14 cellular contexts compared by ENCODE assay signal in the genomic region with DNA sequence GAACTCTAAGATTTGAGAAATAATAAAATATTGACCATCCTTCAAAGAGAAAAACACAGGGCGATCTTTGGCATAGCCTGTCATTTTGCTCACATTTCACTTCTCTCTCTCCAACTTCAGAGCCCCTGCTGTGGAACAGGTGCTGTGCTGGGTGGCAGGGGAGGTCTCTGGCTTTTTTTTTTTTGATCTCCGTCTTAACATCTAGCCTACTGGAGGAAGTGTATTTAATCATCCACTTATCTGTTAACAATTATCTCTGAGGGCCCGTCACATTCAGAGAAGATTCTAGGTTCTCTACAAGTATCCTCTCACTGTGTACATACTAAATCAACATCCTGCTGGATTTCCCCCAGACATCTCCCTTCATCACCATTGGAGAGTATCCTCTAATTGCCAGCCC. TPM values are rescaled to one million over a fixed set of nuclear protein-coding genes. Genes with fewer than 3 reads are reported as not detected.
DNase-seq lines count a peak whose midpoint lies in the region; ATAC-seq lines count a peak whose summit lies in the region.
"Had no signal": no experiment of that assay in that cellular context is flagged by ENCODE, and none has a peak within 500 bp of the region (broad histone marks: within the 10 kb centered on the region; RNA-seq: fewer than 3 reads in every experiment).

No MANE protein-coding gene starts in this region.

- H3K27me3 Mint-ChIP-seq in CD4-positive, alpha-beta memory T cell: no peaks in the 10 kb centered on the region
- no peaks in the 10 kb centered on the region for H3K27me3 Mint-ChIP-seq in activated naive CD8-positive, alpha-beta T cell treated with anti-CD3 and anti-CD28 coated beads, Interleukin-2, amount 10 ng/mL, durations not matched to agents 7 days and 5 days

- H3K36me3 ChIP-seq in CD4-positive, alpha-beta memory T cell (ENCODE audit: insufficient read depth, low read length): no peaks in the 10 kb centered on the region
- H3K36me3 ChIP-seq: right atrium auricular region, SJSA1 had no signal

- peak overlapping the region in 7 of 8 donors; percentile 9 to 77 (median 30) for H3K4me3 Mint-ChIP-seq in CD4-positive, alpha-beta memory T cell
- H3K4me3 Mint-ChIP-seq in activated naive CD8-positive, alpha-beta T cell treated with anti-CD3 and anti-CD28 coated beads, Interleukin-2, amount 10 ng/mL, durations not matched to agents 7 days and 5 days: peak overlapping the region; percentile 4

- no peak overlapping the region for H3K27ac ChIP-seq in CD4-positive, alpha-beta memory T cell (ENCODE audit: low read depth, low read length)
- H3K27ac ChIP-seq: right atrium auricular region, SJSA1 had no signal

- H3K27ac Mint-ChIP-seq in CD4-positive, alpha-beta memory T cell: peak overlapping the region in 6 of 7 donors; percentile 63 to 88 (median 80)
- H3K27ac Mint-ChIP-seq in activated naive CD8-positive, alpha-beta T cell treated with anti-CD3 and anti-CD28 coated beads, Interleukin-2, amount 10 ng/mL, durations not matched to agents 7 days and 5 days: peak overlapping the region; percentile 22

- H3K9me3 ChIP-seq in CD4-positive, alpha-beta memory T cell (ENCODE audit: control insufficient read depth in 1 of 2, low read length in 2 of 2): no peaks in the 10 kb centered on the region
- H3K9me3 ChIP-seq: right atrium auricular region, SJSA1 had no signal

- no peaks in the 10 kb centered on the region for H3K9me3 Mint-ChIP-seq in CD4-positive, alpha-beta memory T cell
- H3K9me3 Mint-ChIP-seq in activated naive CD8-positive, alpha-beta T cell treated with anti-CD3 and anti-CD28 coated beads, Interleukin-2, amount 10 ng/mL, durations not matched to agents 7 days and 5 days: peaks cover 2% of the 10 kb centered on the region

- CTCF ChIA-PET in CD4-positive, alpha-beta memory T cell (lab: Charles Lee; ENCODE audit: partially characterized antibody): interaction anchor here (1.0 to 1.2 kb wide), 2 partner anchors 12 to 33 kb away, joined by 3 read pairs; no protein-coding TSS in a partner anchor

- H3K36me3 Mint-ChIP-seq in CD4-positive, alpha-beta memory T cell: peaks cover 0 to 16% of the 10 kb centered on the region in 2 donors
- peaks cover 45% of the 10 kb centered on the region for H3K36me3 Mint-ChIP-seq in activated naive CD8-positive, alpha-beta T cell treated with anti-CD3 and anti-CD28 coated beads, Interleukin-2, amount 10 ng/mL, durations not matched to agents 7 days and 5 days

- no peak overlapping the region for H3K4me3 ChIP-seq in CD4-positive, alpha-beta memory T cell (ENCODE audit: low read length in 2 of 2)
- H3K4me3 ChIP-seq: right atrium auricular region, SJSA1 had no signal

- no peak for DNase-seq in CD4-positive, alpha-beta memory T cell
- DNase-seq in NCI-H2227 (lab: John Stamatoyannopoulos, UW; ENCODE audit: unreplicated experiment): peak; percentile 51
- no peak for DNase-seq in activated naive CD8-positive, alpha-beta T cell treated with anti-CD3 and anti-CD28 coated beads, Interleukin-2, amount 10 ng/mL, durations not matched to agents 7 days and 5 days
- no peak for DNase-seq in SIG-M5 treated with dmso at 0.1 percent for 504 hours (lab: John Stamatoyannopoulos, UW; ENCODE audit: unreplicated experiment)
- DNase-seq in DMS 273 (lab: John Stamatoyannopoulos, UW; ENCODE audit: unreplicated experiment): no peak
- no peak for DNase-seq in H4 (ENCODE audit: low spot score)
- DNase-seq: cortex of kidney; HCEC 1CT; NCI-H526; stimulated activated CD4-positive, alpha-beta T cell treated with anti-CD3 and anti-CD28 coated beads, Interleukin-4, amount 100 ng/mL, for 4 hours had no signal

- H3K4me1 ChIP-seq in CD4-positive, alpha-beta memory T cell (ENCODE audit: insufficient read depth, low read length): peaks cover 91% of the 10 kb centered on the region
- H3K4me1 ChIP-seq: SJSA1 had no signal

- intact Hi-C loops in CD4-positive, alpha-beta memory T cell (cut with micrococcal nuclease): loop anchor here (10.0 kb wide), 1 partner anchor 186 kb away; a partner anchor contains a TSS

- POLR2A ChIA-PET in CD4-positive, alpha-beta memory T cell (lab: Charles Lee; ENCODE audit: partially characterized antibody): interaction anchor here (1.5 to 6.1 kb wide), 3 partner anchors 13 to 33 kb away, joined by 7 to 71 read pairs (median 11); a partner anchor contains a TSS
- POLR2A ChIA-PET in activated naive CD8-positive, alpha-beta T cell treated with anti-CD3 and anti-CD28 coated beads, Interleukin-2, amount 10 ng/mL, durations not matched to agents 7 days and 5 days (lab: Charles Lee): no interaction called here

- no peaks in the 10 kb centered on the region for H3K27me3 ChIP-seq in CD4-positive, alpha-beta memory T cell (ENCODE audit: insufficient read depth, low read length)
- H3K27me3 ChIP-seq: right atrium auricular region, SJSA1 had no signal

- H3K4me1 Mint-ChIP-seq in CD4-positive, alpha-beta memory T cell: peaks cover 75 to 94% (median 85%) of the 10 kb centered on the region in 4 donors
- H3K4me1 Mint-ChIP-seq in activated naive CD8-positive, alpha-beta T cell treated with anti-CD3 and anti-CD28 coated beads, Interleukin-2, amount 10 ng/mL, durations not matched to agents 7 days and 5 days: peaks cover 69% of the 10 kb centered on the region

- peak; percentile 35 for ATAC-seq in GM21619 (IDR thresholded peaks at IDR 0.05; ENCODE audit: unreplicated experiment)
- ATAC-seq in activated naive CD8-positive, alpha-beta T cell treated with anti-CD3 and anti-CD28 coated beads, Interleukin-2, amount 10 ng/mL, durations not matched to agents 7 days and 5 days (ENCODE audit: low read depth): no peak
- no peak for ATAC-seq in GM21381 (IDR thresholded peaks at IDR 0.05; ENCODE audit: unreplicated experiment)

RNA-seq across cellular contexts. Expression of a gene that starts 34.1 kb away (rescaled TPM):
- total RNA-seq in CD4-positive, alpha-beta memory T cell: 10 to 100 TPM; 55.1 to 55.8 TPM
- polyA plus RNA-seq in CD4-positive, alpha-beta memory T cell: 10 to 100 TPM; 63.8 to 64.6 TPM
- 10 to 100 TPM; 64.9 to 72.9 TPM for total RNA-seq in activated naive CD8-positive, alpha-beta T cell treated with anti-CD3 and anti-CD28 coated beads, Interleukin-2, amount 10 ng/mL, durations not matched to agents 7 days and 5 days
- total RNA-seq in H4 (2014; rRNA removed; shearing (Covaris generic)): 2.5 and 3.4 TPM in 2 replicates

Comparison
In these comparisons a context has a peak if more than half of its experiments do, and no peak if none do; other contexts are left out.
1. RNA of a gene that starts 34.1 kb away (total RNA-seq): 64.9 to 72.9 TPM in activated naive CD8-positive, alpha-beta T cell treated with anti-CD3 and anti-CD28 coated beads, Interleukin-2, amount 10 ng/mL, durations not matched to agents 7 days and 5 days and 55.1 to 55.8 TPM in CD4-positive, alpha-beta memory T cell; 2.5 to 3.4 TPM in H4; every median in the first group is over 10 times any median in the second.